ENCODE assay signal across 8 cellular contexts in the genomic region with DNA sequence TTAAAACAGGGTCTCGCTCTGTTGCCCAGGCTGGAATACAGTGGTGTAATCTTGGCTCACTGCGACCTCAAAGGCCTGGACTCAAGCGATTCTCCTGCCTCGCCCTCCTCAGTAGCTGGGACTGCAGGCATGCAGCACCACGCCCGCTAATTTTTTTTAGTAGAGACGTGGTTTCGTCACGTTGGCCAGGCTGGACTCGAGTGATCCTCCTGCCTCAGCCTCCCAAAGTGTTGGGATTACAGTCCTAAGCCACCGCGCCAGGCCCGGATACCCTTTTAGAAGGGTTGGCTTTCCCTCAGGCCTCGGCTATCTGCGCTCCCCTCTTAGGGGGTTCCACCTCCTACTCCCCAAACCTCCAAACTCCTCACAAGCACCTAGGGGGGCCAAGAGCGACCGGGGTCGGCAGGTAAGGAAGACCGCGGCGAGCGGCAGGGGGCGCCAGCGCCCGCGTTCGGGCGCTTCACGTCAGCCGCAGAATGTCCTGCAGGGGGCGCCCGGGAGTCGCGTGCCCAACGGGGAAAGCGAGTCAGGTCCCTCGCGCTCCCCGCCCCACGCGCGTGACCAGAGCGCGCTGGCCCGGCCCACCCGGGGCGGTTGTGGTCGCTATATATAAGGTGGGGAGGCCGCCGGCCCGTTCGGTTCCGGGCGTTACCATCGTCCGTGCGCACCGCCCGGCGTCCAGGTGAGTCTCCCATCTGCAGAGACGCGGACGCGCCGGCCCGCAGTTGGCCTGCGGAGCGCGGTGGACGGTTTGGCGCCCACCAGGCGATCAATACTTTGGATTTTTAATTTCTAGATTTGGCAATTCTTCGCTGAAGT. TPM values are rescaled to one million over a fixed set of nuclear protein-coding genes. Genes with fewer than 3 reads are reported as not detected.
DNase-seq lines count a peak whose midpoint lies in the region; ATAC-seq and TF ChIP-seq lines count a peak whose summit lies in the region.

No MANE protein-coding gene starts in this region.

- H2AFZ ChIP-seq in neural progenitor cell (replicated peaks): no peak overlapping the region

- H3K27me3 ChIP-seq in foreskin keratinocyte (peaks cover 24% of the 10 kb centered on the region), neural progenitor cell (peaks cover 68% of the 10 kb centered on the region)

- no peaks in the 10 kb centered on the region for H3K36me3 Mint-ChIP-seq in activated T-helper 2 cell treated with anti-CD3 and anti-CD28 coated beads, Interferon-gamma antibody, Interleukin-2, Interleukin-4, amounts not matched to agents 10 μg/mL and 5 μg/mL and 100 μg/mL, durations not matched to agents 14 hours and 24 hours and 36 hours (ENCODE audit: low read depth)
- peaks cover 2% of the 10 kb centered on the region for H3K36me3 Mint-ChIP-seq in neural progenitor cell

- H3K9me3 ChIP-seq in neural progenitor cell (ENCODE audit: low read depth): no peaks in the 10 kb centered on the region

- H3K79me2 ChIP-seq in neural progenitor cell (ENCODE audit: low read depth): no peaks in the 10 kb centered on the region

- H3K4me3 ChIP-seq in GM12864 (ENCODE audit: low read depth, low read length): peak overlapping the region; percentile 44
- H3K4me3 ChIP-seq in neural progenitor cell: peak overlapping the region; percentile 45

- H3F3A ChIP-seq in neural progenitor cell (ENCODE audit: low read depth): no peaks in the 10 kb centered on the region

- peak; percentile 15 for DNase-seq in GM12864 (ENCODE audit: low read depth)
- DNase-seq in NOMO-1 treated with dmso at 0.1 percent for 144 hours (lab: John Stamatoyannopoulos, UW; ENCODE audit: unreplicated experiment): peak; percentile 17
- DNase-seq in activated T-helper 2 cell treated with anti-CD3 and anti-CD28 coated beads, Interferon-gamma antibody, Interleukin-2, Interleukin-4, amounts not matched to agents 10 μg/mL and 5 μg/mL and 100 μg/mL, durations not matched to agents 14 hours and 24 hours and 36 hours (ENCODE audit: low spot score): peak; percentile 80
- peak in 1 of 2 donors; percentile 29 for DNase-seq in foreskin keratinocyte
- peak; percentile 83 for DNase-seq in neural progenitor cell (ENCODE audit: low spot score)
- DNase-seq in substantia nigra (lab: John Stamatoyannopoulos, UW): peak in 38 of 49 donors; percentile 7 to 78 (median 36)
- DNase-seq in NCI-H1436 treated with DMSO at 0.1 percent for 48 hours (lab: John Stamatoyannopoulos, UW): no peak

- H3K4me2 ChIP-seq in neural progenitor cell: peak overlapping the region; percentile 72

- no peaks in the 10 kb centered on the region for H4K20me1 ChIP-seq in neural progenitor cell (ENCODE audit: low read depth)

- no peak overlapping the region for H3K27ac Mint-ChIP-seq in activated T-helper 2 cell treated with anti-CD3 and anti-CD28 coated beads, Interferon-gamma antibody, Interleukin-2, Interleukin-4, amounts not matched to agents 10 μg/mL and 5 μg/mL and 100 μg/mL, durations not matched to agents 14 hours and 24 hours and 36 hours
- H3K27ac Mint-ChIP-seq in neural progenitor cell: no peak overlapping the region

- peak; percentile 99 for TF ChIP-seq CTCF in GM12864 (IDR thresholded peaks at IDR 0.05; ENCODE audit: low read depth, low read length, missing control alignments)
- TF ChIP-seq CTCF in foreskin keratinocyte (conservative IDR thresholded peaks at IDR 0.05): peak; percentile 100
- TF ChIP-seq CTCF in neural progenitor cell (IDR thresholded peaks at IDR 0.05): peak; percentile 100

- peaks cover 2% of the 10 kb centered on the region for H3K4me1 Mint-ChIP-seq in activated T-helper 2 cell treated with anti-CD3 and anti-CD28 coated beads, Interferon-gamma antibody, Interleukin-2, Interleukin-4, amounts not matched to agents 10 μg/mL and 5 μg/mL and 100 μg/mL, durations not matched to agents 14 hours and 24 hours and 36 hours (ENCODE audit: low read depth)
- H3K4me1 Mint-ChIP-seq in neural progenitor cell: peaks cover 2% of the 10 kb centered on the region

- H3K27me3 Mint-ChIP-seq in activated T-helper 2 cell treated with anti-CD3 and anti-CD28 coated beads, Interferon-gamma antibody, Interleukin-2, Interleukin-4, amounts not matched to agents 10 μg/mL and 5 μg/mL and 100 μg/mL, durations not matched to agents 14 hours and 24 hours and 36 hours (ENCODE audit: low read depth): peaks cover 32% of the 10 kb centered on the region
- peaks cover 3% of the 10 kb centered on the region for H3K27me3 Mint-ChIP-seq in neural progenitor cell (ENCODE audit: insufficient read depth, low read depth)

- no peaks in the 10 kb centered on the region for H3K4me1 ChIP-seq in foreskin keratinocyte
- no peaks in the 10 kb centered on the region for H3K4me1 ChIP-seq in neural progenitor cell

- intact Hi-C loops in activated T-helper 2 cell treated with anti-CD3 and anti-CD28 coated beads, Interferon-gamma antibody, Interleukin-2, Interleukin-4, amounts not matched to agents 10 μg/mL and 5 μg/mL and 100 μg/mL, durations not matched to agents 14 hours and 24 hours and 36 hours (cut with micrococcal nuclease): loop anchor here (1.0 to 2.0 kb wide), 2 partner anchors 27 to 185 kb away; no protein-coding TSS in a partner anchor

- no peaks in the 10 kb centered on the region for H3K9me3 Mint-ChIP-seq in activated T-helper 2 cell treated with anti-CD3 and anti-CD28 coated beads, Interferon-gamma antibody, Interleukin-2, Interleukin-4, amounts not matched to agents 10 μg/mL and 5 μg/mL and 100 μg/mL, durations not matched to agents 14 hours and 24 hours and 36 hours
- no peaks in the 10 kb centered on the region for H3K9me3 Mint-ChIP-seq in neural progenitor cell

- ATAC-seq in HG02763 (IDR thresholded peaks at IDR 0.05; ENCODE audit: unreplicated experiment) (peak; percentile 72), foreskin keratinocyte (peak; percentile 82)

- no peak overlapping the region for H3K27ac ChIP-seq in foreskin keratinocyte
- H3K27ac ChIP-seq in neural progenitor cell: no peak overlapping the region
- H3K27ac ChIP-seq in substantia nigra (ENCODE audit: low read depth, low read length, poor library complexity, severe bottlenecking): no peak overlapping the region

- peak overlapping the region; percentile 39 for H3K4me3 Mint-ChIP-seq in activated T-helper 2 cell treated with anti-CD3 and anti-CD28 coated beads, Interferon-gamma antibody, Interleukin-2, Interleukin-4, amounts not matched to agents 10 μg/mL and 5 μg/mL and 100 μg/mL, durations not matched to agents 14 hours and 24 hours and 36 hours (ENCODE audit: low read depth)
- peak overlapping the region; percentile 73 for H3K4me3 Mint-ChIP-seq in neural progenitor cell

- no peaks in the 10 kb centered on the region for H3K36me3 ChIP-seq in neural progenitor cell

- no peak overlapping the region for H3K9ac ChIP-seq in neural progenitor cell

RNA-seq across cellular contexts. Expression of a gene that starts 51.8 kb away (rescaled TPM):
- 2.3 and 3.2 TPM in 2 replicates for total RNA-seq in activated T-helper 2 cell treated with anti-CD3 and anti-CD28 coated beads, Interferon-gamma antibody, Interleukin-2, Interleukin-4, amounts not matched to agents 10 μg/mL and 5 μg/mL and 100 μg/mL, durations not matched to agents 14 hours and 24 hours and 36 hours
- total RNA-seq in foreskin keratinocyte (0.20 and 0.32 TPM in 2 replicates), neural progenitor cell (ENCODE audit: low replicate concordance) (21.3 and 21.4 TPM in 2 replicates)
- 0.08 and 0.11 TPM in 2 replicates for polyA plus RNA-seq in foreskin keratinocyte
